Comparison of ENCODE assay signal across 8 cellular contexts in the genomic region with DNA sequence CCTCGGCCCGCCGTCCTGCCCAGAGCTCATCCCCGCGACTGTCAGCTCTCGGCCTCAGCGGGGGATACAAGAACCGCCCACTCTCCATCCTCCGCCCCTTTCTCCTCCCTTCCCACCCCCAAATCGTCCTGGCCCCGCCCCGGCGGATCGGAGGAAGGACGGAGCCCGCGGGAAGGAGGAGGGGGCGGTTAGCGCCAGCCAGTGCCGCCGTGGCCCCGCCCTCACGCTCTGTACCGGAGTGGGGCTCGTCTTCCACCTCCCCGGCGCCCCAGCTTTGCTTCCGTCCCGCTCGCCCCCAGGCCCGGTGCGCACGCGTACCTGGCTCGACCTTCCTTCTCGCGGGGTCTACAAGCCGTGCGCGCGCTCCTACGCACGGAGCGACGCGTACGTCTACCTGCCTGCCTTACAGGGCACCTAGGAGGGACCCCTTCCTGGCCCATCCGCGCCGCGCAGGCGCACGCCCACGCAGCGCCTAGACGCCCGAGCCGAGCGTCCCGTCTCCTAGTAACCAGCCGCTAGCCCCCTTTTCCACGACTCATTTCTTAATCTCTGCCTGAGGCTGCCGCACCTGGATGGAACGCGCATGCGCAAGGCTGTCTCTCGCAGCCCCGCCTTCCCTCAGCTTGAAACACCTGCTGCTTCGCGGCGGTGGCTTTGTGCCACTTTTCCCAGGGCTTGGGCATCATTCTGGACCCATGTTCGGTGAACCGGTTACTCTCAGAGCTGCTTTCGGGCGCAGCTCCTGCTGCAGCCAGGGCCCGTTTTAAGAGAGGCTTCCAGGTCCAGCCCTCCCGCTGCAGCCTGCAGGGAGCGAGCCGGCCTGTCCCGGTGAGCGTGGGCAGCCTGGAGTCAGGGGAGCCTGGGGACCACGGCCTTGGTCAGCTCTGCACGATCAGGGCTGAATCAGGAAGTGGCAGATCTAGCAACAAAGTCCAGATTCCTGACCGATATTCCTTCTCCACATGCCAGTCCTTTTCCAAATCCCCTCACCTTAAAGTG. TPM values are rescaled to one million over a fixed set of nuclear protein-coding genes. Genes with fewer than 3 reads are reported as not detected.
DNase-seq lines count a peak whose midpoint lies in the region; ATAC-seq and TF ChIP-seq lines count a peak whose summit lies in the region.

A gene with protein sequence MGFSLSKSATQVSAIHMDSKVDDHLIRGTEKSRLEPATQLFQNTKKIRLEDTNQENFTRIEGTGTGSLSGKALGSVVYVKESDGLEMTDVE (plus strand): TSS at position 598 of the 999 bp plus-strand sequence. CDS start 8,852 bp downstream, outside the sequence.

- H3K27ac ChIP-seq in mucosa of rectum (ENCODE audit: low read depth in 2 of 2, low read length in 2 of 2) = peak within 1 kb of the TSS; percentile 95 to 99

- DNase-seq in DMS53 (lab: John Stamatoyannopoulos, UW) (peak; percentile 100), OCI-M2 (lab: John Stamatoyannopoulos, UW; ENCODE audit: unreplicated experiment) (peak; percentile 69), erythroblast (lab: John Stamatoyannopoulos, UW) (peak; percentile 91 to 92)
- peak; percentile 91 for DNase-seq in Jurkat, Clone E6-1 (ENCODE audit: low read depth, low spot score)
- DNase-seq in activated T-cell treated with anti-CD3 and anti-CD28 coated beads, Interleukin-2, amount 50 U/mL, for 1 hour = peak; percentile 98
- peak; percentile 94 to 95 for DNase-seq in stimulated activated CD8-positive, alpha-beta memory T cell treated with anti-CD3 and anti-CD28 coated beads, Interleukin-4, amount 100 ng/mL, for 4 hours (ENCODE audit: low read depth in 2 of 2, low spot score in 1 of 2)

- H3K9ac ChIP-seq in mucosa of rectum (ENCODE audit: low read depth in 1 of 2, low read length in 2 of 2) = peak within 1 kb of the TSS; percentile 93 to 99

- H3K36me3 ChIP-seq in mucosa of rectum (ENCODE audit: control insufficient read depth in 2 of 2, insufficient read depth in 2 of 2, low read length in 2 of 2) = no peaks in the 10 kb centered on the region

- TF ChIP-seq POLR2A in erythroblast (IDR thresholded peaks at IDR 0.05; ENCODE audit: low read length) = peak; percentile 73

- H3K9me3 ChIP-seq in mucosa of rectum (ENCODE audit: control insufficient read depth in 2 of 2, low read length in 2 of 2) = no peaks in the 10 kb centered on the region

- peaks cover 8 to 12% of the 10 kb centered on the region in 2 donors for H3K4me1 ChIP-seq in mucosa of rectum (ENCODE audit: control insufficient read depth in 2 of 2, insufficient read depth in 2 of 2, low read length in 2 of 2)

- H3K4me3 ChIP-seq in Jurkat, Clone E6-1 (ENCODE audit: low read length) = peak within 1 kb of the TSS; percentile 57
- H3K4me3 ChIP-seq in mucosa of rectum (ENCODE audit: low read length in 2 of 2) = peak within 1 kb of the TSS; percentile 95 to 98

- ATAC-seq in GM21723 (IDR thresholded peaks at IDR 0.05; ENCODE audit: unreplicated experiment) = peak; percentile 90

- H3K27me3 ChIP-seq in mucosa of rectum (ENCODE audit: control insufficient read depth in 2 of 2, insufficient read depth in 2 of 2, low read length in 2 of 2) = no peaks in the 10 kb centered on the region

RNA-seq across cellular contexts. Expression of the gene that starts here (rescaled TPM):
- polyA plus RNA-seq in Jurkat, Clone E6-1 (2012; ENCODE audit: insufficient read depth, insufficient read length) = 3.4 TPM

Comparison
In these comparisons a context has a peak if more than half of its experiments do, and no peak if none do; other contexts are left out.
1. Peak in every context shown above with its lines: DNase-seq, ATAC-seq, H3K4me3 ChIP-seq and H3K27ac ChIP-seq.